Comparison of ENCODE assay signal across 11 cellular contexts in genomic region chr5:56749842-56750241, GRCh38.
"Had no signal": no experiment of that assay in that cellular context is flagged by ENCODE, and none has a peak within 500 bp of the region (broad histone marks: within the 10 kb centered on the region; RNA-seq: fewer than 3 reads in every experiment).

No MANE protein-coding gene starts in this region.

- H3K27ac Mint-ChIP-seq: HFFc6 had no signal

- H3K27ac ChIP-seq: GM23248, HL-60, KMS-11 had no signal

- H3K36me3 ChIP-seq: HAP-1 had no signal

- H3K27me3 Mint-ChIP-seq: IgD-negative memory B cell had no signal

- H3K36me3 Mint-ChIP-seq: IgD-negative memory B cell had no signal

- H3K4me3 ChIP-seq: GM23248, HAP-1 had no signal

- H3K4me3 Mint-ChIP-seq: HFFc6, IgD-negative memory B cell had no signal

- H3K9ac ChIP-seq: GM23248, KMS-11 had no signal

- H3K4me1 ChIP-seq: HAP-1 had no signal

- H3K4me2 ChIP-seq: KMS-11 had no signal

- H3K9me3 Mint-ChIP-seq: HFFc6 had no signal

- DNase-seq: GM23248, GOT3, H7, HFFc6, KBM-7 had no signal

- ATAC-seq: HCT116, HepG2 had no signal

- H3K9me3 ChIP-seq: HAP-1 had no signal
